35 cellular contexts compared by ENCODE assay signal in the genomic region with DNA sequence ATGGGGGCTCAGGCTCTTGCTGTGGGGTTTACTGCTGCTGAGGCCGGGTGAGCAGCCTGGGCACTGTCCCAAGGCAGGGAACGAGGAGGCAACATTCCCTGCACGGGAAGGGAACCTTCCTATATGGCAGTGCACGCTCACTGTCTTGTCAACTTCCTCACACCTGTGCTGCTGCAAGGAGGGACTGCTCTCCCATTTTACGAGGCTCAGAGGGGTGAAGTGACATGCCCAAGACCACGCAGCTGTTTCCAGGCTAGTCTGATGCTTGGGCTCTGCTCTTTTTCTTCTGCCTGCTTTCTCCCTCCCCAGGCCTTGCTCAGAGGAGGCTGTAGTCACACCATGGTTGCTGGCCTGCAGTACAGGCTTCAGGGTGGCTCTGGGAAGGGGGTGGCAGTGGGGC. TPM values are rescaled to one million over a fixed set of nuclear protein-coding genes. Genes with fewer than 3 reads are reported as not detected.
"Had no signal": no experiment of that assay in that cellular context is flagged by ENCODE, and none has a peak within 500 bp of the region (broad histone marks: within the 10 kb centered on the region; RNA-seq: fewer than 3 reads in every experiment).

No MANE protein-coding gene starts in this region.

- H3K9me3 Mint-ChIP-seq: activated CD4-positive, alpha-beta memory T cell treated with anti-CD3 and anti-CD28 coated beads for 36 hours; activated CD4-positive, alpha-beta T cell treated with anti-CD3 and anti-CD28 coated beads, Interleukin-2, amount 10 ng/mL, durations not matched to agents 24 days and 14 days; activated naive CD4-positive, alpha-beta T cell treated with anti-CD3 and anti-CD28 coated beads, Interleukin-2, amount 10 ng/mL, durations not matched to agents 7 days and 5 days; activated naive CD8-positive, alpha-beta T cell treated with anti-CD3 and anti-CD28 coated beads, Interleukin-2, amount 10 ng/mL, durations not matched to agents 7 days and 5 days; activated T-helper 1 cell treated with anti-CD3 and anti-CD28 coated beads, Interleukin-12 subunit alpha, Interleukin-12 subunit beta, Interleukin-2, Interleukin-4 antibody, amounts not matched to agents 30 ng/mL and 10 ng/mL and 1 ng/mL, durations not matched to agents 14 hours and 24 hours and 36 hours; central memory CD8-positive, alpha-beta T cell; natural killer cell treated with Interleukin-12 subunit alpha and Interleukin-12 subunit beta and Interleukin-15 and Interleukin-18, amount 100 ng/mL, for 72 hours; stimulated activated memory B cell treated with anti-CD40 and anti-IgM and Interleukin-4, amounts not matched to agents 10 μg/mL and 1 μg/mL and 100 μg/mL, for 72 hours had no signal

- H3K36me3 Mint-ChIP-seq: activated CD4-positive, alpha-beta memory T cell treated with anti-CD3 and anti-CD28 coated beads for 36 hours; activated naive CD4-positive, alpha-beta T cell treated with anti-CD3 and anti-CD28 coated beads, Interleukin-2, amount 10 ng/mL, durations not matched to agents 7 days and 5 days; activated naive CD8-positive, alpha-beta T cell treated with anti-CD3 and anti-CD28 coated beads, Interleukin-2, amount 10 ng/mL, durations not matched to agents 7 days and 5 days; natural killer cell treated with Interleukin-12 subunit alpha and Interleukin-12 subunit beta and Interleukin-15 and Interleukin-18, amount 100 ng/mL, for 72 hours; stimulated activated memory B cell treated with anti-CD40 and anti-IgM and Interleukin-4, amounts not matched to agents 10 μg/mL and 1 μg/mL and 100 μg/mL, for 72 hours had no signal

- H3K4me3 Mint-ChIP-seq: activated CD4-positive, alpha-beta memory T cell treated with anti-CD3 and anti-CD28 coated beads for 36 hours; activated CD4-positive, alpha-beta T cell treated with anti-CD3 and anti-CD28 coated beads, Interleukin-2, amount 10 ng/mL, durations not matched to agents 24 days and 14 days; activated naive CD4-positive, alpha-beta T cell treated with anti-CD3 and anti-CD28 coated beads, Interleukin-2, amount 10 ng/mL, durations not matched to agents 7 days and 5 days; activated naive CD8-positive, alpha-beta T cell treated with anti-CD3 and anti-CD28 coated beads, Interleukin-2, amount 10 ng/mL, durations not matched to agents 7 days and 5 days; activated T-helper 1 cell treated with anti-CD3 and anti-CD28 coated beads, Interleukin-12 subunit alpha, Interleukin-12 subunit beta, Interleukin-2, Interleukin-4 antibody, amounts not matched to agents 30 ng/mL and 10 ng/mL and 1 ng/mL, durations not matched to agents 14 hours and 24 hours and 36 hours; central memory CD8-positive, alpha-beta T cell; natural killer cell treated with Interleukin-12 subunit alpha and Interleukin-12 subunit beta and Interleukin-15 and Interleukin-18, amount 100 ng/mL, for 72 hours; stimulated activated memory B cell treated with anti-CD40 and anti-IgM and Interleukin-4, amounts not matched to agents 10 μg/mL and 1 μg/mL and 100 μg/mL, for 72 hours; T-helper 17 cell had no signal

- ATAC-seq: gastrocnemius medialis; left lung; mucosa of descending colon; natural killer cell treated with Interleukin-12 subunit alpha and Interleukin-12 subunit beta and Interleukin-15 and Interleukin-18, amount 100 ng/mL, for 72 hours; stimulated activated memory B cell treated with anti-CD40 and anti-IgM and Interleukin-4, amounts not matched to agents 10 μg/mL and 1 μg/mL and 100 μg/mL, for 72 hours; T-helper 17 cell had no signal

- H3K27me3 ChIP-seq: breast epithelium, gastrocnemius medialis, left lung, suprapubic skin, tibial artery had no signal

- H3K36me3 ChIP-seq: breast epithelium, gastrocnemius medialis, left lung, suprapubic skin, tibial artery had no signal

- DNase-seq: activated CD4-positive, alpha-beta memory T cell treated with anti-CD3 and anti-CD28 coated beads for 36 hours; activated CD4-positive, alpha-beta T cell treated with anti-CD3 and anti-CD28 coated beads, Interleukin-2, amount 10 ng/mL, durations not matched to agents 24 days and 14 days; activated CD4-positive, CD25-positive, alpha-beta regulatory T cell treated with anti-CD3 and anti-CD28 coated beads, Interleukin-2, amount 50 U/mL, for 72 hours; activated CD8-positive, alpha-beta memory T cell treated with anti-CD3 and anti-CD28 coated beads, Interleukin-2, amount 50 U/mL, for 4 hours; activated effector memory CD4-positive, alpha-beta T cell treated with anti-CD3 and anti-CD28 coated beads, Interleukin-2, amount 50 U/mL, for 16 hours; activated naive CD4-positive, alpha-beta T cell treated with anti-CD3 and anti-CD28 coated beads, Interleukin-2, amount 10 ng/mL, durations not matched to agents 7 days and 5 days; activated naive CD8-positive, alpha-beta T cell treated with anti-CD3 and anti-CD28 coated beads, Interleukin-2, amount 10 ng/mL, durations not matched to agents 7 days and 5 days; activated T-cell treated with anti-CD3 and anti-CD28 coated beads, Interleukin-2, amount 50 U/mL, for 1 hour; amniotic stem cell; effector CD8-positive, alpha-beta T cell; gastrocnemius medialis; glutamatergic neuron; left lung; mucosa of descending colon; occipital lobe; psoas muscle; stimulated activated CD4-positive, alpha-beta T cell treated with anti-CD3 and anti-CD28 coated beads, Interleukin-1b, Interleukin-23, amount 100 ng/mL, for 48 hours; stimulated activated CD4-positive, alpha-beta T cell treated with anti-CD3 and anti-CD28 coated beads, Interleukin-4, amount 100 ng/mL, for 4 hours; stimulated activated CD8-positive, alpha-beta memory T cell treated with anti-CD3 and anti-CD28 coated beads, Interleukin-4, amount 100 ng/mL, for 48 hours; SW 1271; T-helper 17 cell; T1000; tibial artery had no signal

- FAIRE-seq: astrocyte, colon, islet of Langerhans had no signal

- H3K4me3 ChIP-seq: breast epithelium, gastrocnemius medialis, left lung, lung, mucosa of descending colon, psoas muscle, smooth muscle cell, suprapubic skin, tibial artery had no signal

- H3K4me1 Mint-ChIP-seq: activated CD4-positive, alpha-beta T cell treated with anti-CD3 and anti-CD28 coated beads, Interleukin-2, amount 10 ng/mL, durations not matched to agents 24 days and 14 days; activated naive CD4-positive, alpha-beta T cell treated with anti-CD3 and anti-CD28 coated beads, Interleukin-2, amount 10 ng/mL, durations not matched to agents 7 days and 5 days; activated naive CD8-positive, alpha-beta T cell treated with anti-CD3 and anti-CD28 coated beads, Interleukin-2, amount 10 ng/mL, durations not matched to agents 7 days and 5 days; central memory CD8-positive, alpha-beta T cell; stimulated activated memory B cell treated with anti-CD40 and anti-IgM and Interleukin-4, amounts not matched to agents 10 μg/mL and 1 μg/mL and 100 μg/mL, for 72 hours had no signal

- H3K27ac Mint-ChIP-seq: activated CD4-positive, alpha-beta memory T cell treated with anti-CD3 and anti-CD28 coated beads for 36 hours; activated CD4-positive, alpha-beta T cell treated with anti-CD3 and anti-CD28 coated beads, Interleukin-2, amount 10 ng/mL, durations not matched to agents 24 days and 14 days; activated naive CD8-positive, alpha-beta T cell treated with anti-CD3 and anti-CD28 coated beads, Interleukin-2, amount 10 ng/mL, durations not matched to agents 7 days and 5 days; activated T-helper 1 cell treated with anti-CD3 and anti-CD28 coated beads, Interleukin-12 subunit alpha, Interleukin-12 subunit beta, Interleukin-2, Interleukin-4 antibody, amounts not matched to agents 30 ng/mL and 10 ng/mL and 1 ng/mL, durations not matched to agents 14 hours and 24 hours and 36 hours; natural killer cell treated with Interleukin-12 subunit alpha and Interleukin-12 subunit beta and Interleukin-15 and Interleukin-18, amount 100 ng/mL, for 72 hours; stimulated activated memory B cell treated with anti-CD40 and anti-IgM and Interleukin-4, amounts not matched to agents 10 μg/mL and 1 μg/mL and 100 μg/mL, for 72 hours; T-helper 17 cell had no signal

- H3K27me3 Mint-ChIP-seq: activated naive CD8-positive, alpha-beta T cell treated with anti-CD3 and anti-CD28 coated beads, Interleukin-2, amount 10 ng/mL, durations not matched to agents 7 days and 5 days; central memory CD8-positive, alpha-beta T cell; stimulated activated memory B cell treated with anti-CD40 and anti-IgM and Interleukin-4, amounts not matched to agents 10 μg/mL and 1 μg/mL and 100 μg/mL, for 72 hours had no signal

RNA-seq across cellular contexts. Expression of a gene that starts 41.5 kb away (rescaled TPM):
- total RNA-seq: activated CD4-positive, alpha-beta memory T cell treated with anti-CD3 and anti-CD28 coated beads for 36 hours; activated CD4-positive, alpha-beta T cell treated with anti-CD3 and anti-CD28 coated beads, Interleukin-2, amount 10 ng/mL, durations not matched to agents 24 days and 14 days; activated CD8-positive, alpha-beta memory T cell treated with anti-CD3 and anti-CD28 coated beads for 36 hours; activated naive CD8-positive, alpha-beta T cell treated with anti-CD3 and anti-CD28 coated beads, Interleukin-2, amount 10 ng/mL, durations not matched to agents 7 days and 5 days; activated T-helper 1 cell treated with anti-CD3 and anti-CD28 coated beads, Interleukin-12 subunit alpha, Interleukin-12 subunit beta, Interleukin-2, Interleukin-4 antibody, amounts not matched to agents 30 ng/mL and 10 ng/mL and 1 ng/mL, durations not matched to agents 14 hours and 24 hours and 36 hours; natural killer cell treated with Interleukin-12 subunit alpha and Interleukin-12 subunit beta and Interleukin-15 and Interleukin-18, amount 100 ng/mL, for 72 hours; T-helper 17 cell had no signal
